Comparison of ENCODE assay signal across 1 cellular context in the genomic region with DNA sequence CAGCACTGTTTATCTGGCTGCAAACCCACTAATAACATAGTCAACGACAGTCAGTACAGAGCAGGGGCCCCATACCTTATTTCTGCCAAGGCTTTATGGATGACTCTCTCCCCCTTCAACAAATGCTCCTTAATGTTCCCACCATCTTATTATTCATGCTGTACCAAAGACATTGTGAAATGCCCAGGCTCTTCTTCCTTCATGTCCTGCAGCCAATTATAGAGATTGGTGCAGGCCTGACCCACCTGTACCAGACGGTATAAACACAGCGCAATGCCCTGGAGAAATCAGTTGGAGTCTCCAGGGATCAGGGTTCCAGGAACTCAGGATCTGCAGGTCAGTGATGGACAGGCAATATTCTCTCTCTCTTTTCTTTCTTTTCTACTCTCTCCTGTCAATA.
TF ChIP-seq lines count a peak whose summit lies in the region.

Gene IL1F10, plus strand, starts transcription at position 290 of the 400 bp plus-strand sequence. CDS start 4,769 bp downstream, outside the sequence.

TF ChIP-seq in H1, 55 proteins besides CTCF, POLR2A, EP300 and RAD21:
- TF ChIP-seq RNF2 (IDR thresholded peaks at IDR 0.05; ENCODE audit: borderline replicate concordance, low read depth, low read length, missing control alignments, poor library complexity, severe bottlenecking): no peak
- no peak for TF ChIP-seq CHD2 (IDR thresholded peaks at IDR 0.05; ENCODE audit: low read length)
- TF ChIP-seq SRF (IDR thresholded peaks at IDR 0.05; ENCODE audit: low read depth, low read length): no peak
- no peak for TF ChIP-seq RBBP5 (IDR thresholded peaks at IDR 0.05; ENCODE audit: borderline replicate concordance, low read depth, low read length)
- no peak for TF ChIP-seq KDM5A (IDR thresholded peaks at IDR 0.05; ENCODE audit: low read length)
- no peak for TF ChIP-seq ZNF274 (IDR thresholded peaks at IDR 0.05; ENCODE audit: borderline replicate concordance, extremely low read depth, low read length)
- no peak for TF ChIP-seq SP2 (IDR thresholded peaks at IDR 0.05; ENCODE audit: low read length)
- no peak for TF ChIP-seq POU5F1 (IDR thresholded peaks at IDR 0.05; ENCODE audit: low read depth, low read length)
TF ChIP-seq in H1: peak in this region for 0.
